ENCODE assay signal across 8 cellular contexts in the genomic region with DNA sequence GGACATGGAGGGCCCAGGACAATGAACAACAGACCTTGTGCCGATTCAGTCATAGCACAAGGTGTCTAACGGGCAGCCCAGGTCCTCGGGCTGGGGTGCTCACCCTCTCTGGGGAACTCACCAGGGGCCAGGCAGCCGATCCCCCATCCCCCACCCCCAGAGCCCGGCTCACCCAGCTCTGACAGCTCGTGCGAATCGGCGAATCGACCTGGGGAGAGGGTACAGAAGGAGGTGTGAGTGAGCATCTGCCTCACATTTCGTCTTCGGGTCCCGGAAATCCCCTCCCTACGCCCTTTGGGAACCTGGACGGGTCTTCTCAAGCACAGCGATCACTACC. TPM values are rescaled to one million over a fixed set of nuclear protein-coding genes. Genes with fewer than 3 reads are reported as not detected.
A peak's percentile ranks its signal among the peaks of the same experiment; 100 is the strongest.
DNase-seq lines count a peak whose midpoint lies in the region; ATAC-seq and TF ChIP-seq lines count a peak whose summit lies in the region.

No MANE protein-coding gene starts in this region.

- H3K4me3 ChIP-seq in SK-N-MC, result peak overlapping the region; percentile 93
- H3K4me3 ChIP-seq in skeletal muscle tissue (ENCODE audit: low read length in 3 of 3), result peak overlapping the region; percentile 88 to 99 (median 97)

- DNase-seq in activated CD4-positive, alpha-beta T cell treated with anti-CD3 and anti-CD28 coated beads for 48 hours, result peak; percentile 43
- DNase-seq in activated CD4-positive, alpha-beta T cell treated with anti-CD3 and anti-CD28 coated beads, Interleukin-2, amount 50 U/mL, for 48 hours, result no peak
- DNase-seq in SK-N-MC (ENCODE audit: low read depth, low spot score) (no peak), foreskin keratinocyte (no peak), NCI-H446 treated with DMSO at 0.1 percent for 48 hours (lab: John Stamatoyannopoulos, UW) (no peak), GM13977 (ENCODE audit: low spot score) (no peak), HT-29 (ENCODE audit: low spot score) (no peak)

- H3K36me3 ChIP-seq in SK-N-MC (ENCODE audit: insufficient read depth, low read length), result peaks cover 3% of the 10 kb centered on the region; the same call in 1 of the 2 replicates
- peaks cover 27 to 32% (median 30%) of the 10 kb centered on the region in 3 donors for H3K36me3 ChIP-seq in skeletal muscle tissue (ENCODE audit: control insufficient read depth in 3 of 3, insufficient read depth in 3 of 3, low read length in 3 of 3)

- H3K4me1 ChIP-seq in foreskin keratinocyte, result peaks cover 6% of the 10 kb centered on the region
- H3K4me1 ChIP-seq in skeletal muscle tissue (ENCODE audit: control insufficient read depth in 3 of 3, insufficient read depth in 3 of 3, low read length in 3 of 3), result peaks cover 24 to 31% (median 25%) of the 10 kb centered on the region in 3 donors

- no peak overlapping the region for H3K27ac ChIP-seq in SK-N-MC
- H3K27ac ChIP-seq in foreskin keratinocyte, result peak overlapping the region; percentile 23
- H3K27ac ChIP-seq in skeletal muscle tissue (ENCODE audit: low read depth, low read length), result peak overlapping the region; percentile 93

- no peaks in the 10 kb centered on the region for H3K27me3 ChIP-seq in foreskin keratinocyte
- H3K27me3 ChIP-seq in skeletal muscle tissue (ENCODE audit: control insufficient read depth in 3 of 3, insufficient read depth in 3 of 3, low read length in 3 of 3), result peaks cover 0 to 8% (median 4%) of the 10 kb centered on the region in 3 donors

- peak overlapping the region; percentile 78 for H3K9ac ChIP-seq in SK-N-MC (ENCODE audit: insufficient read length)
- peak overlapping the region; percentile 89 to 97 (median 96) for H3K9ac ChIP-seq in skeletal muscle tissue (ENCODE audit: low read depth in 1 of 3, low read length in 3 of 3)

- in situ Hi-C loops in GM13977 (cut with MboI; ENCODE audit: low pct_unique_long_range_greater_than_20kb, low sequenced_read_pairs, unreplicated experiment), result no loop called here

- no peaks in the 10 kb centered on the region for H3K9me3 ChIP-seq in SK-N-MC (ENCODE audit: low read depth, low read length)
- no peaks in the 10 kb centered on the region for H3K9me3 ChIP-seq in skeletal muscle tissue (ENCODE audit: control insufficient read depth in 3 of 3, low read length in 3 of 3)

- TF ChIP-seq CTCF in foreskin keratinocyte (conservative IDR thresholded peaks at IDR 0.05) (no peak), GM13977 (IDR thresholded peaks at IDR 0.05; ENCODE audit: extremely low read depth, insufficient read depth, missing control alignments) (no peak)

- no peak for ATAC-seq in foreskin keratinocyte

RNA-seq across cellular contexts. Expression of gene PEX16, which starts 0.4 kb away (rescaled TPM):
- 20.4 and 20.7 TPM in 2 replicates for total RNA-seq in foreskin keratinocyte
- polyA plus RNA-seq in foreskin keratinocyte, result 25.7 and 27.0 TPM in 2 replicates
- total RNA-seq in skeletal muscle tissue, result 20.4 TPM
- total RNA-seq in HT-29 (2014; rRNA removed; shearing (Covaris generic)), result 86.5 and 98.4 TPM in 2 replicates

RNA-seq across cellular contexts. Expression of gene LARGE2, which starts 5.2 kb away (rescaled TPM):
- total RNA-seq in foreskin keratinocyte (42.6 and 48.1 TPM in 2 replicates), skeletal muscle tissue (not detected)
- polyA plus RNA-seq in foreskin keratinocyte, result 57.7 and 65.8 TPM in 2 replicates
- 2.6 and 4.5 TPM in 2 replicates for total RNA-seq in HT-29 (2014; rRNA removed; shearing (Covaris generic))

RNA-seq across cellular contexts. Expression of gene FREY1, which starts 10.2 kb away (rescaled TPM):
- 0.14 and 0.31 TPM in 2 replicates for total RNA-seq in foreskin keratinocyte
- polyA plus RNA-seq in foreskin keratinocyte, result 0.11 TPM in 2 replicates
- total RNA-seq in skeletal muscle tissue, result 1.6 TPM
- 0.31 and 1.7 TPM in 2 replicates for total RNA-seq in HT-29 (2014; rRNA removed; shearing (Covaris generic))

RNA-seq across cellular contexts. Expression of gene MAPK8IP1, which starts 31.8 kb away (rescaled TPM):
- total RNA-seq in foreskin keratinocyte (0.78 and 1.0 TPM in 2 replicates), skeletal muscle tissue (18.8 TPM)
- polyA plus RNA-seq in foreskin keratinocyte, result 0.54 and 1.0 TPM in 2 replicates
- 2.9 and 4.0 TPM in 2 replicates for total RNA-seq in HT-29 (2014; rRNA removed; shearing (Covaris generic))
